37 cellular contexts compared by ENCODE assay signal in genomic region chr13:39590466-39591036, GRCh38.
"Had no signal": no experiment of that assay in that cellular context is flagged by ENCODE, and none has a peak within 500 bp of the region (broad histone marks: within the 10 kb centered on the region; RNA-seq: fewer than 3 reads in every experiment).

No MANE protein-coding gene starts in this region.

- H3K27me3 ChIP-seq: adrenal gland, esophagus muscularis mucosa, foreskin keratinocyte, heart left ventricle, neutrophil, ovary, sigmoid colon, stomach, tibial nerve had no signal

- H3K4me3 Mint-ChIP-seq: activated CD8-positive, alpha-beta T cell treated with anti-CD3 and anti-CD28 coated beads for 36 hours; activated naive CD8-positive, alpha-beta T cell; activated T-cell treated with anti-CD3 and anti-CD28 coated beads, Interleukin-2, amount 50 U/mL, for 4 hours; brain; immature natural killer cell; mesothelial cell of epicardium; naive B cell; nephron progenitor cell; stimulated activated naive B cell treated with anti-CD40 and anti-IgM and Interleukin-4, amounts not matched to agents 10 μg/mL and 1 μg/mL and 100 μg/mL, for 72 hours; WTC11 had no signal

- H3K4me1 Mint-ChIP-seq: immature natural killer cell; mesothelial cell of epicardium; naive B cell; stimulated activated naive B cell treated with anti-CD40 and anti-IgM and Interleukin-4, amounts not matched to agents 10 μg/mL and 1 μg/mL and 100 μg/mL, for 72 hours had no signal

- ATAC-seq: activated CD8-positive, alpha-beta T cell treated with anti-CD3 and anti-CD28 coated beads for 36 hours; activated T-cell treated with anti-CD3 and anti-CD28 coated beads, Interleukin-2, amount 50 U/mL, for 4 hours; foreskin keratinocyte; heart left ventricle; left colon; stimulated activated naive B cell treated with anti-CD40 and anti-IgM and Interleukin-4, amounts not matched to agents 10 μg/mL and 1 μg/mL and 100 μg/mL, for 72 hours; WTC11 had no signal

- H3K36me3 ChIP-seq: adrenal gland, neutrophil, ovary, sigmoid colon, stomach had no signal

- H3K36me3 Mint-ChIP-seq: activated naive CD8-positive, alpha-beta T cell; immature natural killer cell; naive B cell had no signal

- H3K4me3 ChIP-seq: adrenal gland, esophagus muscularis mucosa, heart left ventricle, ovary, sigmoid colon, stomach, tibial nerve had no signal

- H3K4me1 ChIP-seq: adrenal gland, stomach had no signal

- H3K27ac Mint-ChIP-seq: activated CD8-positive, alpha-beta T cell treated with anti-CD3 and anti-CD28 coated beads for 36 hours; activated naive CD8-positive, alpha-beta T cell; activated T-helper 2 cell treated with anti-CD3 and anti-CD28 coated beads, Interferon-gamma antibody, Interleukin-2, Interleukin-4, amounts not matched to agents 10 μg/mL and 5 μg/mL and 100 μg/mL, durations not matched to agents 14 hours and 24 hours and 36 hours; brain; immature natural killer cell; mesothelial cell of epicardium; naive B cell; nephron progenitor cell; progenitor cell of endocrine pancreas; stimulated activated naive B cell treated with anti-CD40 and anti-IgM and Interleukin-4, amounts not matched to agents 10 μg/mL and 1 μg/mL and 100 μg/mL, for 72 hours; WTC11 had no signal

- H3K9me3 ChIP-seq: adrenal gland, esophagus muscularis mucosa, neutrophil, ovary, sigmoid colon, stomach, tibial nerve had no signal

- H3K27ac ChIP-seq: adrenal gland, esophagus muscularis mucosa, foreskin keratinocyte, heart left ventricle, neutrophil, ovary, sigmoid colon, stomach, tibial nerve had no signal

- DNase-seq: activated CD4-positive, alpha-beta T cell treated with anti-CD3 and anti-CD28 coated beads for 1 hour; activated CD4-positive, alpha-beta T cell treated with anti-CD3 and anti-CD28 coated beads, Interleukin-2, amount 50 U/mL, for 1 hour; activated CD8-positive, alpha-beta T cell treated with anti-CD3 and anti-CD28 coated beads for 36 hours; activated naive CD4-positive, alpha-beta T cell treated with Interleukin-2 at 50 U/mL for 16 hours; activated T-cell treated with anti-CD3 and anti-CD28 coated beads, Interleukin-2, amount 50 U/mL, for 4 hours; adrenal gland; aorta; caudate nucleus; dermis blood vessel endothelial cell; effector CD4-positive, alpha-beta T cell; foreskin keratinocyte; heart left ventricle; hypothalamus; immature natural killer cell; kidney; left colon; mammary epithelial cell; naive B cell; nephron progenitor cell; ovary; retina; sigmoid colon; small intestine; stimulated activated CD4-positive, alpha-beta T cell treated with anti-CD3 and anti-CD28 coated beads, Interleukin-1b, Interleukin-23, amount 100 ng/mL, for 48 hours; stimulated activated CD4-positive, alpha-beta T cell treated with anti-CD3 and anti-CD28 coated beads, Interleukin-4, amount 100 ng/mL, for 4 hours; stimulated activated CD8-positive, alpha-beta memory T cell treated with anti-CD3 and anti-CD28 coated beads, Interleukin-4, amount 100 ng/mL, for 48 hours; stimulated activated naive B cell treated with anti-CD40 and anti-IgM and Interleukin-4, amounts not matched to agents 10 μg/mL and 1 μg/mL and 100 μg/mL, for 72 hours; stomach had no signal

- H3K9me3 Mint-ChIP-seq: activated CD8-positive, alpha-beta T cell treated with anti-CD3 and anti-CD28 coated beads for 36 hours; activated T-cell treated with anti-CD3 and anti-CD28 coated beads, Interleukin-2, amount 50 U/mL, for 4 hours; activated T-helper 2 cell treated with anti-CD3 and anti-CD28 coated beads, Interferon-gamma antibody, Interleukin-2, Interleukin-4, amounts not matched to agents 10 μg/mL and 5 μg/mL and 100 μg/mL, durations not matched to agents 14 hours and 24 hours and 36 hours had no signal

- H3K27me3 Mint-ChIP-seq: brain; naive B cell; stimulated activated naive B cell treated with anti-CD40 and anti-IgM and Interleukin-4, amounts not matched to agents 10 μg/mL and 1 μg/mL and 100 μg/mL, for 72 hours had no signal
